8 cellular contexts compared by ENCODE assay signal in the genomic region with DNA sequence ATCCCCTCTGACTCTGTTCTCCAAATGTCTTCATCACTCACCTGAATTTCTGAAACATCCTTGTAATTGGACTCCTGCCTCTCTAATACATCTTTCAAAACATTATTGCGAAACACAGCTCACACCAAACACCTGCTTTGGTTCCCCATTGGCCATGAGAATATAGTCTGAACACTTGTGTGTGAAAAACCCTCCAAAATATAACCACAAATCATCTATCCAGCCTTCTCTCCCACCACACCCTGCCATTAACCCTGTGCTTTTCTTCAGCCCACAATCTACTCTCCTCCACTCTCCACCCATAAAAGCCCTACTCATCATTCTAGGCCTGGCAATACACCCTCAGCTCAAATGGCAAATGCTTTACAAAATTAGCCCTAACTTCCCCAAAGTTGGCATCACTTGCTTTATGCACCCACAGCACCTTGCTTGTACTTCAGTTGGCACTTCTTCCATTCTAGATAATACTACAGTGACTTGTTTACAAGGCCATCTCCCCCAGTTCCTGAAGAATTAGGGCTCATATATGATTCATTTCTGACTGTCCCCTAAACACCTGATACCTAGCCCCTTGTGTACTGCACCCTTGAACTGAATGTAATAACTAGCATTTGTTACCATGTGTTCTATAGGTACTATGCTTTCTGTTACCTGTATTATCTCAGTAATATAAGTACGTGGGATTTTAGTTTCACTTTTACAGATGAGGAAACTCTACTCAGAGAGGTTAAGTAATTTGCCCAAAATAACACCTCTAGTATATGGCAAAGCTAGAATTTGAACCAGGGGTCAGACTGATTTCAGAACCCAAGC. TPM values are rescaled to one million over a fixed set of nuclear protein-coding genes. Genes with fewer than 3 reads are reported as not detected.
DNase-seq lines count a peak whose midpoint lies in the region; ATAC-seq and TF ChIP-seq lines count a peak whose summit lies in the region.
"Not testable (repeated sequence)": the region's sequence is repeated elsewhere in the genome, so short reads cannot be mapped to it uniquely, and the experiment has no call there.

No MANE protein-coding gene starts in this region.

- H3K27me3 Mint-ChIP-seq in activated naive CD8-positive, alpha-beta T cell treated with anti-CD3 and anti-CD28 coated beads for 36 hours = not testable (repeated sequence)

- H3K36me3 ChIP-seq in KOPT-K1 (ENCODE audit: insufficient read depth, low read length); RWPE2 (ENCODE audit: low read depth); thymus (ENCODE audit: control insufficient read depth, insufficient read depth): not testable (repeated sequence)

- not testable (repeated sequence) for H3K27me3 ChIP-seq in RWPE2 (ENCODE audit: insufficient read depth, poor library complexity, severe bottlenecking); thymus (ENCODE audit: control insufficient read depth, insufficient read depth)

- peaks cover 34% of the 10 kb centered on the region for H3K4me1 ChIP-seq in RWPE2 (ENCODE audit: insufficient read depth, poor library complexity, severe bottlenecking)
- H3K4me1 ChIP-seq in thymus (ENCODE audit: control insufficient read depth, insufficient read depth, low read length) = not testable (repeated sequence)

- not testable (repeated sequence) for H3K9me3 Mint-ChIP-seq in activated naive CD8-positive, alpha-beta T cell treated with anti-CD3 and anti-CD28 coated beads for 36 hours

- H3K36me3 Mint-ChIP-seq in activated naive CD8-positive, alpha-beta T cell treated with anti-CD3 and anti-CD28 coated beads for 36 hours = peaks cover 15% of the 10 kb centered on the region

- ATAC-seq in GM21423 (IDR thresholded peaks at IDR 0.05; ENCODE audit: unreplicated experiment) (peak; percentile 43), HG03039 (IDR thresholded peaks at IDR 0.05; ENCODE audit: unreplicated experiment) (peak; percentile 52), RWPE2 (ENCODE audit: low read depth) (peak; percentile 57), left lobe of liver (peak; percentile 62)

- H3K4me3 ChIP-seq in GM12865 (ENCODE audit: low read depth, low read length) (peak overlapping the region; percentile 25; the same call in 1 of the 2 replicates), thymus (ENCODE audit: low read length) (peak overlapping the region; percentile 29)
- H3K4me3 ChIP-seq in RWPE2 (ENCODE audit: severe bottlenecking) = not testable (repeated sequence)

- H3K4me1 Mint-ChIP-seq in activated naive CD8-positive, alpha-beta T cell treated with anti-CD3 and anti-CD28 coated beads for 36 hours = peaks cover 65% of the 10 kb centered on the region

- H3K4me3 Mint-ChIP-seq in activated naive CD8-positive, alpha-beta T cell treated with anti-CD3 and anti-CD28 coated beads for 36 hours = peak overlapping the region; percentile 41

- TF ChIP-seq CTCF in GM12865 (IDR thresholded peaks at IDR 0.05; ENCODE audit: insufficient read depth, low read depth, low read length, missing control alignments); RWPE2 (IDR thresholded peaks at IDR 0.05; ENCODE audit: poor library complexity, severe bottlenecking): not testable (repeated sequence)

- WGBS in thymus = 87% methylated on average over 1 of the region's 2 CpGs

- H3K27ac Mint-ChIP-seq in activated naive CD8-positive, alpha-beta T cell treated with anti-CD3 and anti-CD28 coated beads for 36 hours = peak overlapping the region; percentile 79

- not testable (repeated sequence) for H3K9me3 ChIP-seq in KOPT-K1 (ENCODE audit: insufficient read depth, low read length, poor library complexity, severe bottlenecking); RWPE2 (ENCODE audit: severe bottlenecking); thymus (ENCODE audit: control insufficient read depth)

- peak; percentile 54 for DNase-seq in GM12865 (ENCODE audit: low read depth)
- not testable (repeated sequence) for DNase-seq in RWPE2 (ENCODE audit: low spot score); activated naive CD8-positive, alpha-beta T cell treated with anti-CD3 and anti-CD28 coated beads for 36 hours; left lobe of liver (ENCODE audit: low spot score)

- H3K27ac ChIP-seq in KOPT-K1 (ENCODE audit: low read depth, low read length, poor library complexity, severe bottlenecking) (peak overlapping the region; percentile 53), thymus (ENCODE audit: low read depth) (peak overlapping the region; percentile 65)
- H3K27ac ChIP-seq in RWPE2 (ENCODE audit: poor library complexity, severe bottlenecking) = not testable (repeated sequence)

RNA-seq across cellular contexts. Expression of gene SYNE2, which starts 17.3 kb away (rescaled TPM):
- 10 to 100 TPM; 25.2 to 30.9 TPM for total RNA-seq in activated naive CD8-positive, alpha-beta T cell treated with anti-CD3 and anti-CD28 coated beads for 36 hours
- 46.8 TPM for total RNA-seq in left lobe of liver
- polyA plus RNA-seq in thymus = 52.3 TPM
